Comparison of ENCODE assay signal across 21 cellular contexts in the genomic region with DNA sequence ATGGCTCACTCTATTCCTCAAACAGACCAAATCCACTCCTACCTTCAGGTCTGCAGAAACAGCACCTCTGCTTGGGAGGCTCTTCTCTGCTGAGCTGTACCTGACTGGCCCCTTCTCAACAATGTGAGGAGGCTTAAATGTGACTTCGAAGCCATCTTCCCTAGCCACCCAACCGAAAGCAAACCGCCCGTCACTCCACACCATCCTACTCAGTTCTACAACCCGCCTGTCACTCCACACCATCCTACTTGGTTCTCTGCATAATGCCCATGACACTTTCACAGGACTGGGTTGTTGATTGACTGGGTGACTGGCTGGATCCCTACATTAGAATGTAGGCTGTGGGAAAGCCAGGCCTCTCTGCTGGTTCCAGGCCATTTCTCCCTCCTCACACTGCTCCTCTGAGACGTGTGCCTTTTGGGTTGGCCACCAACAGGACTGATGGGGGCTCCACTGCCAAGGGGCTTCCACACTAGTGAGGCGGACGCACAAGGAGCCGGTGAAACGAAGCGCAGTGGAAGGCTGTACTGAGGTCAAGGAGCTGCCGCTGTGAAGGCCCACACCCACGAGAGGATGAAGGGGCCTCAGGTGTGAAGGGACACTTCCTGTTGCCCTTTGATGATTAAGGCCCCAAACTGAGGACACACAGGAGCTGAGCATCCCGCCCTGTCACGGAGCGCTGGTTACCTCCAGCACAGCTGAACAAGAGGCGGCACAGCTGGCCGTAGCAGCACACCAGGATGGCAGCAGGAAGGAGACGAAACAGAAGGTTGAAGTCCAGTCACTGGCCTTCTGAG. TPM values are rescaled to one million over a fixed set of nuclear protein-coding genes. Genes with fewer than 3 reads are reported as not detected.
DNase-seq lines count a peak whose midpoint lies in the region; ATAC-seq and TF ChIP-seq lines count a peak whose summit lies in the region.
"Had no signal": no experiment of that assay in that cellular context is flagged by ENCODE, and none has a peak within 500 bp of the region (broad histone marks: within the 10 kb centered on the region; RNA-seq: fewer than 3 reads in every experiment).

No MANE protein-coding gene starts in this region.

- peak overlapping the region in 1 of 11 experiments; percentile 14; a peak in 1 of 22 replicates for H3K27ac ChIP-seq in BLaER1 treated with 17β-estradiol and CSF1 and Interleukin-3, amounts not matched to agents 10 nM and 100 nM
- H3K27ac ChIP-seq in suprapubic skin: no peak overlapping the region
- no peak overlapping the region for H3K27ac ChIP-seq in CD8-positive, alpha-beta T cell (ENCODE audit: low read depth, low read length)
- H3K27ac ChIP-seq: Peyer's patch, SJSA1 had no signal

- TF ChIP-seq CTCF in GM13977 (IDR thresholded peaks at IDR 0.05; ENCODE audit: extremely low read depth, insufficient read depth, missing control alignments) (no peak), suprapubic skin (IDR thresholded peaks at IDR 0.05) (no peak)
- TF ChIP-seq CTCF in CD8-positive, alpha-beta T cell (IDR thresholded peaks at IDR 0.05): no peak

- no peaks in the 10 kb centered on the region for H3K9me3 ChIP-seq in BLaER1 treated with 17β-estradiol and CSF1 and Interleukin-3, amounts not matched to agents 10 nM and 100 nM (replicated peaks in 1 of 11)
- no peaks in the 10 kb centered on the region for H3K9me3 ChIP-seq in suprapubic skin
- H3K9me3 ChIP-seq in CD8-positive, alpha-beta T cell (ENCODE audit: low read length): no peaks in the 10 kb centered on the region
- H3K9me3 ChIP-seq: HAP-1, Peyer's patch, SJSA1 had no signal

- peak; percentile 1 for DNase-seq in GM13977 (ENCODE audit: low spot score)
- DNase-seq in mucosa of gallbladder (ENCODE audit: low spot score): peak; percentile 16
- peak; percentile 28 to 74 for DNase-seq in suprapubic skin (ENCODE audit: low spot score in 2 of 2)
- no peak for DNase-seq in CD8-positive, alpha-beta T cell
- DNase-seq in NCI-H526 (lab: John Stamatoyannopoulos, UW): no peak
- DNase-seq: ACHN; COR-L47; DMS 273 treated with DMSO at 0.1 percent for 48 hours; DND-41; KG1; NCI-H1048; NCI-H1436; NCI-H1930; NCI-H446; NCI-H748 treated with DMSO at 0.1 percent for 48 hours; NK-92 treated with Interleukin-12 subunit alpha and Interleukin-12 subunit beta, amount 100 ng/mL, for 24 hours had no signal

- H3K4me1 Mint-ChIP-seq in CD8-positive, alpha-beta T cell (ENCODE audit: low read depth): no peaks in the 10 kb centered on the region

- no peaks in the 10 kb centered on the region for H3K36me3 Mint-ChIP-seq in CD8-positive, alpha-beta T cell

- no peaks in the 10 kb centered on the region for H3K36me3 ChIP-seq in BLaER1 treated with 17β-estradiol and CSF1 and Interleukin-3, amounts not matched to agents 10 nM and 100 nM
- no peaks in the 10 kb centered on the region for H3K36me3 ChIP-seq in suprapubic skin
- no peaks in the 10 kb centered on the region for H3K36me3 ChIP-seq in CD8-positive, alpha-beta T cell (ENCODE audit: insufficient read depth, low read length)
- H3K36me3 ChIP-seq: HAP-1, Peyer's patch, SJSA1 had no signal

- POLR2A ChIA-PET in CD8-positive, alpha-beta T cell (lab: Charles Lee): no interaction called here

- H3K4me1 ChIP-seq in BLaER1 treated with 17β-estradiol and CSF1 and Interleukin-3, amounts not matched to agents 10 nM and 100 nM: peaks cover 24 to 100% (median 85%) of the 10 kb centered on the region in 10 experiments
- no peaks in the 10 kb centered on the region for H3K4me1 ChIP-seq in suprapubic skin
- H3K4me1 ChIP-seq in CD8-positive, alpha-beta T cell (ENCODE audit: insufficient read depth, low read length): no peaks in the 10 kb centered on the region
- H3K4me1 ChIP-seq: HAP-1, Peyer's patch, SJSA1 had no signal

- peak overlapping the region in 10 of 11 experiments; percentile 16 to 85 (median 44); a peak in 17 of 22 replicates for H3K4me2 ChIP-seq in BLaER1 treated with 17β-estradiol and CSF1 and Interleukin-3, amounts not matched to agents 10 nM and 100 nM

- no peak overlapping the region for H3K4me3 Mint-ChIP-seq in CD8-positive, alpha-beta T cell

- peaks cover 15% of the 10 kb centered on the region for H3K27me3 Mint-ChIP-seq in CD8-positive, alpha-beta T cell (ENCODE audit: low read depth)

- ATAC-seq in CD8-positive, alpha-beta T cell: no peak
- ATAC-seq in GM18907 (IDR thresholded peaks at IDR 0.05; ENCODE audit: unreplicated experiment): no peak

- WGBS in suprapubic skin: 90% methylated on average over 18 of the region's 19 CpGs

- CTCF ChIA-PET in CD8-positive, alpha-beta T cell (lab: Charles Lee): no interaction called here

- in situ Hi-C loops in GM13977 (cut with MboI; ENCODE audit: low pct_unique_long_range_greater_than_20kb, low sequenced_read_pairs, unreplicated experiment): no loop called here

- no peak overlapping the region for H3K27ac Mint-ChIP-seq in CD8-positive, alpha-beta T cell

- no peak for TF ChIP-seq POLR2A in suprapubic skin (IDR thresholded peaks at IDR 0.05)

- H4K20me1 ChIP-seq in BLaER1 treated with 17β-estradiol and CSF1 and Interleukin-3, amounts not matched to agents 10 nM and 100 nM: no peaks in the 10 kb centered on the region

- H3K9me3 Mint-ChIP-seq in CD8-positive, alpha-beta T cell: no peaks in the 10 kb centered on the region

- intact Hi-C loops in CD8-positive, alpha-beta T cell (cut with DNase I, micrococcal nuclease): no loop called here

- no peak for TF ChIP-seq EP300 in suprapubic skin (IDR thresholded peaks at IDR 0.05)

- no peaks in the 10 kb centered on the region for H3K27me3 ChIP-seq in BLaER1 treated with 17β-estradiol and CSF1 and Interleukin-3, amounts not matched to agents 10 nM and 100 nM
- peaks cover 3% of the 10 kb centered on the region for H3K27me3 ChIP-seq in suprapubic skin
- H3K27me3 ChIP-seq in CD8-positive, alpha-beta T cell (ENCODE audit: insufficient read depth, low read length): no peaks in the 10 kb centered on the region
- H3K27me3 ChIP-seq: Peyer's patch, SJSA1 had no signal

- no peak overlapping the region for H3K4me3 ChIP-seq in BLaER1 treated with 17β-estradiol and CSF1 and Interleukin-3, amounts not matched to agents 10 nM and 100 nM
- H3K4me3 ChIP-seq in suprapubic skin: no peak overlapping the region
- no peak overlapping the region for H3K4me3 ChIP-seq in CD8-positive, alpha-beta T cell (ENCODE audit: low read depth, low read length)
- H3K4me3 ChIP-seq: HAP-1, Peyer's patch, SJSA1 had no signal

- H3K9ac ChIP-seq in BLaER1 treated with 17β-estradiol and CSF1 and Interleukin-3, amounts not matched to agents 10 nM and 100 nM: no peak overlapping the region

RNA-seq across cellular contexts. Expression of gene SPATA19, which starts 47.5 kb away (rescaled TPM):
- not detected for total RNA-seq in mucosa of gallbladder
- not detected for total RNA-seq in suprapubic skin
- total RNA-seq in CD8-positive, alpha-beta T cell: not detected
- total RNA-seq: Peyer's patch, SJSA1 had no signal

Comparison
In these comparisons a context has a peak if more than half of its experiments do, and no peak if none do; other contexts are left out.
1. DNase-seq: peak in GM13977 (single experiment), mucosa of gallbladder (single experiment) and suprapubic skin (2 of 2); none in CD8-positive, alpha-beta T cell (0 of 7) and NCI-H526 (0 of 2).